Comparison of ENCODE assay signal across 8 cellular contexts in the genomic region with DNA sequence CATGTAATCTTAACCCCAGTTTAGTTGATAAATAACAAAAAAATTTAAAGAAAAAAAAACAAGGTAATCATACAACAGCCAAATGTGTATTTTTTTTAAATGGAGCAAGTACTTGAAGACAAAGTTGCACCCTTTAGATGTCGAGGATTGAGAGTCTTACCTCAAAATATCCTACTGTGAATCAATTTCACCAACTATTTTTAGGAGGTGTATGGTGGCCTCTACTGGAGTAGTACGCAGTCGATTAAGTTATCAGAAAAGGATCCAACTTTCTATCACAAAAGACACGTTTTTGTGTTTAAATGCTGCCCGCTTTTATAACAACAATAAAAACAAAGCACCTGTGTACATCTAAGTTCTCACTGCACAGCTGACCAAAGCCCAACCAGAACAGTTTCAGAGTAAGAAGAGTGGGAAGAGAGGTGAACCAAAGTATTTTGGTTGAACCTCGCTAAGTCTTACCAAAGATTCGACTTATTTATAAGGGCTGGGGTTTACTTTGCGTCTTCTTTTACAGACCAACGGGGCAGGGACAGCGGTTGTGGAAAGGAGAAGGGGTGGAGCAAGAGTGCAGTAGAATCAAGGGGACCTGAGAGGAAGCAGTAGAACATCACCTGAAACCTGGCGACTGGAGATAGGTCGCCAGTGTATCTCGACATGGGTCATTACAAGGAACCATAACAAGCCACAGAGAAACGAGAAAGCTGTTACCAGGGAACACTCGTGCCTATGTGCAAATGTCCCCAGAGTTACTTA. TPM values are rescaled to one million over a fixed set of nuclear protein-coding genes. Genes with fewer than 3 reads are reported as not detected.
DNase-seq lines count a peak whose midpoint lies in the region; ATAC-seq, FAIRE-seq and TF ChIP-seq lines count a peak whose summit lies in the region.

No MANE protein-coding gene starts in this region.

- H3K79me2 ChIP-seq in SU-DHL-6 (ENCODE audit: insufficient read depth, low read length): peaks cover 8% of the 10 kb centered on the region; the same call in 1 of the 2 replicates

- peak overlapping the region; percentile 83 for H3K4me3 Mint-ChIP-seq in stimulated activated memory B cell treated with anti-CD40 and anti-IgM and Interleukin-4, amounts not matched to agents 10 μg/mL and 1 μg/mL and 100 μg/mL, for 72 hours

- 0 out of 2 replicates have a peak overlapping the region, but pooled peaks have one; percentile 29 for H3K27ac ChIP-seq in SU-DHL-6 (ENCODE audit: low read depth, low read length)

- peaks cover 4% of the 10 kb centered on the region for H3K4me1 Mint-ChIP-seq in stimulated activated memory B cell treated with anti-CD40 and anti-IgM and Interleukin-4, amounts not matched to agents 10 μg/mL and 1 μg/mL and 100 μg/mL, for 72 hours

- FAIRE-seq in frontal cortex (lab: Jason Lieb, UNC): no peak

- no peaks in the 10 kb centered on the region for H3K9me2 ChIP-seq in SU-DHL-6 (replicated peaks; ENCODE audit: insufficient read depth, low read length)

- DNase-seq in HFF-Myc (ENCODE audit: extremely low read depth, low read depth) (no peak), hepatic stellate cell (ENCODE audit: low spot score) (peak; percentile 2), NCI-H187 treated with DMSO at 0.1 percent for 48 hours (lab: John Stamatoyannopoulos, UW) (no peak), frontal cortex (ENCODE audit: low spot score in 2 of 2) (no peak)

- H3K27me3 ChIP-seq in SU-DHL-6 (ENCODE audit: low read length): no peaks in the 10 kb centered on the region

- peak overlapping the region; percentile 86 for H3K4me2 ChIP-seq in SU-DHL-6 (ENCODE audit: low read depth, low read length, poor library complexity, severe bottlenecking)

- H4K20me1 ChIP-seq in SU-DHL-6 (ENCODE audit: low read depth, low read length): no peaks in the 10 kb centered on the region

- H3K9ac ChIP-seq in ES-I3 (ENCODE audit: low read depth, low read length): peak overlapping the region; percentile 77
- H3K9ac ChIP-seq in SU-DHL-6 (ENCODE audit: low read length): peak overlapping the region; percentile 68

- H3K36me3 ChIP-seq in ES-I3 (ENCODE audit: insufficient read depth, low read length): no peaks in the 10 kb centered on the region
- H3K36me3 ChIP-seq in SU-DHL-6 (ENCODE audit: low read length): no peaks in the 10 kb centered on the region

- peaks cover 3% of the 10 kb centered on the region; the same call in 1 of the 2 replicates for H3F3A ChIP-seq in SU-DHL-6 (ENCODE audit: insufficient read depth)

- H3K9me3 ChIP-seq in ES-I3 (ENCODE audit: control insufficient read depth, insufficient read depth, low read length) (no peaks in the 10 kb centered on the region), SU-DHL-6 (ENCODE audit: insufficient read depth, low read length) (no peaks in the 10 kb centered on the region)

- H3K9me3 Mint-ChIP-seq in stimulated activated memory B cell treated with anti-CD40 and anti-IgM and Interleukin-4, amounts not matched to agents 10 μg/mL and 1 μg/mL and 100 μg/mL, for 72 hours: peaks cover 3% of the 10 kb centered on the region

- H3K4me3 ChIP-seq in HFF-Myc (replicated peaks; ENCODE audit: low read depth, low read length) (peak overlapping the region; percentile 52), SU-DHL-6 (ENCODE audit: insufficient read depth, low read length, poor library complexity, severe bottlenecking) (peak overlapping the region; percentile 70)

- H3K4me1 ChIP-seq in ES-I3 (ENCODE audit: insufficient read depth, low read length): no peaks in the 10 kb centered on the region

- ATAC-seq in stimulated activated memory B cell treated with anti-CD40 and anti-IgM and Interleukin-4, amounts not matched to agents 10 μg/mL and 1 μg/mL and 100 μg/mL, for 72 hours: peak; percentile 50
- ATAC-seq in HG02885 (IDR thresholded peaks at IDR 0.05; ENCODE audit: poor library complexity, unreplicated experiment): no peak

- H2AFZ ChIP-seq in SU-DHL-6 (ENCODE audit: low read depth, low read length, severe bottlenecking): peak overlapping the region; percentile 93

- no peaks in the 10 kb centered on the region for H3K36me3 Mint-ChIP-seq in stimulated activated memory B cell treated with anti-CD40 and anti-IgM and Interleukin-4, amounts not matched to agents 10 μg/mL and 1 μg/mL and 100 μg/mL, for 72 hours

- H3K27me3 Mint-ChIP-seq in stimulated activated memory B cell treated with anti-CD40 and anti-IgM and Interleukin-4, amounts not matched to agents 10 μg/mL and 1 μg/mL and 100 μg/mL, for 72 hours: no peaks in the 10 kb centered on the region

- H3K27ac Mint-ChIP-seq in stimulated activated memory B cell treated with anti-CD40 and anti-IgM and Interleukin-4, amounts not matched to agents 10 μg/mL and 1 μg/mL and 100 μg/mL, for 72 hours: peak overlapping the region; percentile 77

- TF ChIP-seq CTCF in HFF-Myc (IDR thresholded peaks at IDR 0.05; ENCODE audit: low read depth, low read length, missing control alignments): no peak
- no peak for TF ChIP-seq CTCF in SU-DHL-6 (IDR thresholded peaks at IDR 0.05; ENCODE audit: insufficient read depth, low read length, poor library complexity, severe bottlenecking)

RNA-seq across cellular contexts. Expression of a gene that starts 1.2 kb away (rescaled TPM):
- 16.3 TPM for total RNA-seq in frontal cortex
